In the genomic region with DNA sequence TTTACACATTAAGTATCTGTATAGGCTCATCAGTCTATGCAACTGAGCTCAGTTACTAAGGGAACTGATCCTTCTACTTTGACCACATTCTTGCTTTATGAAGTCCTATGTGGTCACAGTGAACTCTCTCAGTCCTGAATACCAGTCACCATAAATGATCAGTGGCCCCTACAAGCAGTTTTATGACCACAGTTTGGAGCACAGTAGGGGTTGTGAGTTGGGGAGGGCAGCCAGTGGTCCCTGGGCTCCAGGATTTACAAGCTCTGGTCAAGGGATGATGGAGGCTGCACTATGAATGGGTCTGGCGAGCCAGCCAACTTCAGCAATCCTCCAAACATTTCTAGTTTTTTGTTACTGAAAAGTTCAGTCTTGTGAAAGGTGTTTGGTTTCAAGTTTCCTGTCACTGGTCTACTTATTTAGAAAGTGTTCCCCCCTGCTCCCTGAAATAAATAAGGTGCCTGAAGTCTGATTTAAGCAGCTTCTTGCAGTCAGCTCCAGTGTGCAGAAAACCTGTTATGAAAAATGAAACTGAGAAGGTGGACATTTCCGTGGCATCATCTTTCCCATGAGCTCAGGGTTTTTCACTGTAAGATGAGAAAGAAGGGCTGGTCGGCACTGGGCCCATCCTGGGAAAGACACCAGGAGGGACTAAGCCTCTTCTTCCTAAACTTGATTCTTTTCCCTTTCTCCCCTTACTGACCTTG, we compare ENCODE assay signal across 8 cellular contexts.
DNase-seq lines count a peak whose midpoint lies in the region; ATAC-seq and TF ChIP-seq lines count a peak whose summit lies in the region.
"Had no signal": no experiment of that assay in that cellular context is flagged by ENCODE, and none has a peak within 500 bp of the region (broad histone marks: within the 10 kb centered on the region; RNA-seq: fewer than 3 reads in every experiment).

No MANE protein-coding gene starts in this region.

- H3K27me3 Mint-ChIP-seq in HFFc6 (ENCODE audit: insufficient read depth) (no peaks in the 10 kb centered on the region; the same call in 1 of the 2 replicates), nephron progenitor cell (ENCODE audit: low read depth, poor library complexity) (no peaks in the 10 kb centered on the region)

- TF ChIP-seq CTCF in HFFc6 (IDR thresholded peaks at IDR 0.05) (no peak), Peyer's patch (IDR thresholded peaks at IDR 0.05) (no peak), nephron progenitor cell (IDR thresholded peaks at IDR 0.05) (no peak)

- no peak for TF ChIP-seq POLR2A in Peyer's patch (IDR thresholded peaks at IDR 0.05)

- DNase-seq in HFFc6 = peak; percentile 9
- peak in 1 of 3 donors; percentile 40 for DNase-seq in Peyer's patch
- no peak for DNase-seq in nephron progenitor cell
- no peak for DNase-seq in DMS114 treated with DMSO at 0.1 percent for 48 hours (lab: John Stamatoyannopoulos, UW; ENCODE audit: unreplicated experiment)
- DNase-seq in amniotic stem cell (lab: John Stamatoyannopoulos, UW) = no peak
- DNase-seq in NCI-H526 treated with DMSO at 0.1 percent for 48 hours (lab: John Stamatoyannopoulos, UW) = no peak

- peak overlapping the region; percentile 65 to 91 (median 74) for H3K27ac ChIP-seq in Peyer's patch

- 0 out of 2 replicates have a peak, but pooled peaks cover 2% of the 10 kb centered on the region for H3K36me3 Mint-ChIP-seq in HFFc6 (ENCODE audit: low read depth)
- H3K36me3 Mint-ChIP-seq in nephron progenitor cell (ENCODE audit: low read depth) = peaks cover 3% of the 10 kb centered on the region

- H3K4me3 Mint-ChIP-seq in HFFc6 (no peak overlapping the region), nephron progenitor cell (peak overlapping the region; percentile 28)

- H3K36me3 ChIP-seq in Peyer's patch = peaks cover 0 to 8% (median 0%) of the 10 kb centered on the region in 3 donors

- ATAC-seq in GM18870 (IDR thresholded peaks at IDR 0.05; ENCODE audit: unreplicated experiment) = peak; percentile 92
- ATAC-seq: Panc1 had no signal

- H3K27ac Mint-ChIP-seq in HFFc6 (peak overlapping the region; percentile 36), nephron progenitor cell (peak overlapping the region; percentile 94)

- no peak overlapping the region for H3K4me3 ChIP-seq in Peyer's patch

- H3K27me3 ChIP-seq in Peyer's patch = no peaks in the 10 kb centered on the region

- H3K9me3 Mint-ChIP-seq in HFFc6 = no peaks in the 10 kb centered on the region
- H3K9me3 Mint-ChIP-seq in nephron progenitor cell = peaks cover 4% of the 10 kb centered on the region

- H3K4me1 Mint-ChIP-seq in HFFc6 (ENCODE audit: low read depth) = peaks cover 53% of the 10 kb centered on the region
- peaks cover 32% of the 10 kb centered on the region for H3K4me1 Mint-ChIP-seq in nephron progenitor cell

- H3K9me3 ChIP-seq in Peyer's patch = no peaks in the 10 kb centered on the region

- H3K4me1 ChIP-seq in Peyer's patch = peaks cover 0 to 56% (median 14%) of the 10 kb centered on the region in 4 donors
